In the genomic region with DNA sequence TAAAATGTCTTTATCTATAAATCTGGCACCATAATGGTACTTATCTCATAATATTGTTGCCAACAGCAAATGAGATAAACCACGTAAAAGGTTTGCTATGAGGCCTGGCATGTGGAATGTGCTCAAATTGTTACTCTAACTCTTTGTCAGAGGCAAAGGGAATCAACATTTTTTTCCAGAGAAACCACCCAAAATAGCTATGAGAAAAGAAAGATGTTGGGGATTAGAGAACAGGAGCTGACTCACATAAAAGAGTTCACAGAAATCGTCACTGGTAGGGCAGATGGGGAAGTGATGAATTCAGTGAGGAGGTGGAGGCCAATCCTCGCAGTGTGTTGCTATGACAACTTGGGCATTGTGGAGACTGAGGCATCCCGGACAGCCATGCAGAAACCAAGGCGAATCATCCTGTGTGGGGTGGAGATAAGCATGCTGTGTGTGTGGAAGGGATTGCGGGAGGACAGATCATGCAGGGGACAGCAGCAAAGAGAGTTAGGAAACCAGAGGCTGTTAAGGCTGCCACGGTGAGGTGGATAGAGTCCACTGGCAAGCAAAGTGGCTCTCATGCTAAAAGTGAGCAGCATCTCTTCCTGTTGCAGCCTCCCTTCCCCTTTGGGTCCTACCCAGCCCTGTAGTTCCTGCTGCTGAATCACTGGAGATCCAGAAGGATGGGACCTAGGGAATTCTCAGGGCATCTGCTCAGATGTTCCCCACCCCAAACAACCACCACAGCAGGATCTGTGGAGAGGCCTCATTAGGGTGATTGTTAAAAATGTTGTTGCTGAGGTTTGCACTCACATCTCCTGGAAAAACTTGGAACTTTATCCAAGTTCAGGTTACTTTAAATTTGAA, we compare ENCODE assay signal across 8 cellular contexts.
DNase-seq lines count a peak whose midpoint lies in the region; ATAC-seq lines count a peak whose summit lies in the region.

No MANE protein-coding gene starts in this region.

- CTCF ChIA-PET in T-cell (lab: Charles Lee) = interaction anchor here in 1 of 2 donors (0.6 kb wide), 1 partner anchor 16 kb away, joined by 3 read pairs; no protein-coding TSS in a partner anchor

- no peaks in the 10 kb centered on the region for H3K9me3 Mint-ChIP-seq in T-cell

- H3K4me1 Mint-ChIP-seq in T-cell = peaks cover 58 to 86% (median 78%) of the 10 kb centered on the region in 3 donors

- H3K4me3 Mint-ChIP-seq in T-cell = peak overlapping the region in 2 of 3 donors; percentile 21 to 61

- H3K27me3 Mint-ChIP-seq in T-cell = no peaks in the 10 kb centered on the region

- H3K36me3 Mint-ChIP-seq in T-cell = no peaks in the 10 kb centered on the region

- POLR2A ChIA-PET in T-cell (lab: Charles Lee) = interaction anchor here in 1 of 2 donors (0.6 to 1.1 kb wide), 4 partner anchors 8 to 20 kb away, joined by 3 to 6 read pairs (median 4); no protein-coding TSS in a partner anchor

- ATAC-seq in T-cell (replicated peaks in 1 of 4) (no peak), HG03520 (IDR thresholded peaks at IDR 0.05; ENCODE audit: unreplicated experiment) (no peak), GM21619 (IDR thresholded peaks at IDR 0.05; ENCODE audit: unreplicated experiment) (no peak)

- peak; percentile 87 for DNase-seq in Daoy (ENCODE audit: low read depth)
- peak in 20 of 34 experiments; percentile 15 to 53 (median 28) for DNase-seq in T-cell
- DNase-seq in amniotic epithelial cell (ENCODE audit: low read depth) = peak; percentile 99
- peak; percentile 63 for DNase-seq in hepatic stellate cell (ENCODE audit: low spot score)
- DNase-seq in stimulated activated CD4-positive, alpha-beta T cell treated with anti-CD3 and anti-CD28 coated beads, Interleukin-1b, Interleukin-23, amount 100 ng/mL, for 4 hours (ENCODE audit: low read depth in 2 of 2) = peak; percentile 44 to 47
- DNase-seq in NCI-H2171 treated with DMSO at 0.1 percent for 48 hours (lab: John Stamatoyannopoulos, UW) = no peak

- peak overlapping the region; percentile 99 for H3K27ac Mint-ChIP-seq in T-cell
